Comparison of ENCODE assay signal across 8 cellular contexts in the genomic region with DNA sequence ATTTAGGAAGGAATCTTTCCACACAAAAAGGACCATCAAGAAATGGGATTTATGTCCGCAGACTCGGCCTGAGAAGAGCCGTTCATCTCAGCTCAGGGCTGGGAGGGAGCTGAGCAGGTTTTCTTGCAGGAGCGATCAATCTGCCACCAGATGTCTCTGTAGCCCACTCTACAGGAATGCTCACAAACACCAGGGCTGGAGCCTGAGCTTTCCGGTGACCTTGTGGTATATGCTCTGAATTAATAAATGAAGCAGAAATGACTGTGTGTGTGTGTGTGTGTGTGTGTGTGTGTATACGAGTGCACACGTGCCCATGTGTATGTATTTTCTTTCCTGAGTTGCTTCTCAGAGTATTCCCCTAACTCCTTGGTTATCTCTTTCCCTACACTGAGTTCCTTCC. TPM values are rescaled to one million over a fixed set of nuclear protein-coding genes. Genes with fewer than 3 reads are reported as not detected.
DNase-seq lines count a peak whose midpoint lies in the region; ATAC-seq and TF ChIP-seq lines count a peak whose summit lies in the region.

No MANE protein-coding gene starts in this region.

- no peaks in the 10 kb centered on the region for H3K27me3 ChIP-seq in right cardiac atrium (ENCODE audit: control insufficient read depth, insufficient read depth)

- H3K4me1 ChIP-seq in right cardiac atrium (ENCODE audit: control insufficient read depth, insufficient read depth, low read length) = no peaks in the 10 kb centered on the region

- H3K27ac ChIP-seq in right cardiac atrium (ENCODE audit: low read length) = no peak overlapping the region

- 25% methylated on average over 7 of the region's 7 CpGs for WGBS in right cardiac atrium

- H3K4me3 ChIP-seq in HFF-Myc (replicated peaks; ENCODE audit: low read depth, low read length) = no peak overlapping the region
- no peak overlapping the region for H3K4me3 ChIP-seq in right cardiac atrium (ENCODE audit: low read length)
- no peak overlapping the region for H3K4me3 ChIP-seq in retinal pigment epithelial cell (ENCODE audit: low read length)

- H3K9me3 ChIP-seq in right cardiac atrium (ENCODE audit: control insufficient read depth, low read length) = no peaks in the 10 kb centered on the region

- TF ChIP-seq CTCF in HFF-Myc (IDR thresholded peaks at IDR 0.05; ENCODE audit: low read depth, low read length, missing control alignments) (peak; percentile 72), retinal pigment epithelial cell (conservative IDR thresholded peaks at IDR 0.05; ENCODE audit: low read depth, low read length) (peak; percentile 80)

- intact Hi-C loops in right cardiac atrium (cut with DNase I) = no loop called here

- ATAC-seq in right cardiac atrium = peak; percentile 88 to 93
- ATAC-seq in HG02938 (IDR thresholded peaks at IDR 0.05; ENCODE audit: unreplicated experiment) = no peak

- peak; percentile 0 for DNase-seq in NCI-H345 (lab: John Stamatoyannopoulos, UW)
- DNase-seq in NCI-H345 treated with DMSO at 0.1 percent for 48 hours (lab: John Stamatoyannopoulos, UW; ENCODE audit: unreplicated experiment) = no peak
- peak; percentile 56 for DNase-seq in HFF-Myc (ENCODE audit: extremely low read depth, low read depth)
- DNase-seq in NCI-H510A (lab: John Stamatoyannopoulos, UW) = peak; percentile 30
- DNase-seq in amniotic epithelial cell (ENCODE audit: low read depth) = peak; percentile 75
- DNase-seq in right cardiac atrium = peak; percentile 40 to 73 (median 65)
- peak; percentile 54 for DNase-seq in retinal pigment epithelial cell (ENCODE audit: low read depth)

RNA-seq across cellular contexts. Expression of gene CD83, which starts 12.0 kb away (rescaled TPM):
- 1 to 10 TPM; 1.7 to 2.6 (median 2.2) TPM for total RNA-seq in right cardiac atrium
- 1.8 TPM for polyA plus RNA-seq in right cardiac atrium
